In genomic region chr20:1212607-1213396, GRCh38 we compare ENCODE assay signal across 8 cellular contexts. TPM values are rescaled to one million over a fixed set of nuclear protein-coding genes. Genes with fewer than 3 reads are reported as not detected.
DNase-seq lines count a peak whose midpoint lies in the region; ATAC-seq and TF ChIP-seq lines count a peak whose summit lies in the region.

No MANE protein-coding gene starts in this region.

- peak; percentile 71 for TF ChIP-seq RAD21 in IMR-90 (IDR thresholded peaks at IDR 0.05; ENCODE audit: low read length)

- H3K23ac ChIP-seq in IMR-90 (ENCODE audit: low read depth, low read length), result no peak overlapping the region

- no peak overlapping the region for H4K5ac ChIP-seq in IMR-90 (ENCODE audit: low read depth, low read length)

- dilution Hi-C loops in IMR-90 (cut with HindIII; ENCODE audit: low sequenced_read_pairs, unreplicated experiment), result no loop called here

- no peak overlapping the region for H3K18ac ChIP-seq in IMR-90 (ENCODE audit: low read depth, low read length)

- TF ChIP-seq POLR2A in IMR-90 (IDR thresholded peaks at IDR 0.05; ENCODE audit: low read depth, low read length), result no peak

- H3K9me3 Mint-ChIP-seq in activated T-helper 1 cell treated with anti-CD3 and anti-CD28 coated beads, Interleukin-12 subunit alpha, Interleukin-12 subunit beta, Interleukin-2, Interleukin-4 antibody, amounts not matched to agents 30 ng/mL and 10 ng/mL and 1 ng/mL, durations not matched to agents 14 hours and 24 hours and 36 hours, result no peaks in the 10 kb centered on the region
- no peaks in the 10 kb centered on the region for H3K9me3 Mint-ChIP-seq in neural progenitor cell

- peak; percentile 50 for DNase-seq in NCI-H1436 (lab: John Stamatoyannopoulos, UW)
- no peak for DNase-seq in NCI-H1436 treated with DMSO at 0.1 percent for 48 hours (lab: John Stamatoyannopoulos, UW)
- peak; percentile 72 for DNase-seq in IMR-90
- peak; percentile 79 for DNase-seq in RPMI7951 (ENCODE audit: low read depth)
- DNase-seq in activated T-helper 1 cell treated with anti-CD3 and anti-CD28 coated beads, Interleukin-12 subunit alpha, Interleukin-12 subunit beta, Interleukin-2, Interleukin-4 antibody, amounts not matched to agents 30 ng/mL and 10 ng/mL and 1 ng/mL, durations not matched to agents 14 hours and 24 hours and 36 hours (ENCODE audit: low spot score), result peak; percentile 59
- peak; percentile 73 for DNase-seq in fibroblast of the aortic adventitia (ENCODE audit: low read depth)
- DNase-seq in neural progenitor cell (ENCODE audit: low spot score), result peak; percentile 90
- DNase-seq in superior temporal gyrus (ENCODE audit: extremely low spot score), result peak; percentile 81

- H3K4me3 ChIP-seq in IMR-90 (ENCODE audit: insufficient read depth, low read depth, low read length), result no peak overlapping the region
- no peak overlapping the region for H3K4me3 ChIP-seq in fibroblast of the aortic adventitia (ENCODE audit: low read depth, low read length)
- no peak overlapping the region for H3K4me3 ChIP-seq in neural progenitor cell

- no peak overlapping the region for H2BK120ac ChIP-seq in IMR-90 (ENCODE audit: low read depth, low read length)

- no peak overlapping the region for H3K4me3 Mint-ChIP-seq in activated T-helper 1 cell treated with anti-CD3 and anti-CD28 coated beads, Interleukin-12 subunit alpha, Interleukin-12 subunit beta, Interleukin-2, Interleukin-4 antibody, amounts not matched to agents 30 ng/mL and 10 ng/mL and 1 ng/mL, durations not matched to agents 14 hours and 24 hours and 36 hours
- peak overlapping the region; percentile 13 for H3K4me3 Mint-ChIP-seq in neural progenitor cell

- H2BK5ac ChIP-seq in IMR-90 (ENCODE audit: low read depth, low read length, poor library complexity, severe bottlenecking), result no peak overlapping the region

- no peak overlapping the region for H3K4ac ChIP-seq in IMR-90 (ENCODE audit: low read depth, low read length)

- H3K9me1 ChIP-seq in IMR-90 (ENCODE audit: insufficient read depth, low read length), result no peaks in the 10 kb centered on the region

- no peak overlapping the region for H3K56ac ChIP-seq in IMR-90 (ENCODE audit: extremely low read depth, insufficient read depth, low read length)

- BruUV-seq in IMR-90 (replicated peaks; lab: Mats Ljungman, UMichigan), result no TSS peak

- CTCF ChIA-PET in IMR-90 (lab: Yijun Ruan, JAX), result interaction anchor here (0.6 to 0.9 kb wide), 6 partner anchors 11 to 273 kb away, joined by 3 to 7 read pairs (median 4); partner anchors contain the start of gene NSFL1C

- POLR2A ChIA-PET in IMR-90 (lab: Charles Lee; ENCODE audit: unreplicated experiment), result no interaction called here

- H3K36me3 Mint-ChIP-seq in activated T-helper 1 cell treated with anti-CD3 and anti-CD28 coated beads, Interleukin-12 subunit alpha, Interleukin-12 subunit beta, Interleukin-2, Interleukin-4 antibody, amounts not matched to agents 30 ng/mL and 10 ng/mL and 1 ng/mL, durations not matched to agents 14 hours and 24 hours and 36 hours (ENCODE audit: low read depth), result no peaks in the 10 kb centered on the region
- no peaks in the 10 kb centered on the region for H3K36me3 Mint-ChIP-seq in neural progenitor cell

- no peaks in the 10 kb centered on the region for H3K4me1 ChIP-seq in IMR-90 (ENCODE audit: control insufficient read depth, insufficient read depth, low read length)
- H3K4me1 ChIP-seq in neural progenitor cell, result no peaks in the 10 kb centered on the region

- H2AFZ ChIP-seq in IMR-90 (replicated peaks; ENCODE audit: low read length, poor library complexity) (peak overlapping the region; percentile 84), neural progenitor cell (replicated peaks) (peak overlapping the region; percentile 48)

- H2AK9ac ChIP-seq in IMR-90 (replicated peaks; ENCODE audit: low read depth, low read length, poor library complexity), result no peak overlapping the region

- H4K91ac ChIP-seq in IMR-90 (ENCODE audit: insufficient read depth, low read depth, low read length), result no peak overlapping the region

- peaks cover 11% of the 10 kb centered on the region for H3K27me3 Mint-ChIP-seq in activated T-helper 1 cell treated with anti-CD3 and anti-CD28 coated beads, Interleukin-12 subunit alpha, Interleukin-12 subunit beta, Interleukin-2, Interleukin-4 antibody, amounts not matched to agents 30 ng/mL and 10 ng/mL and 1 ng/mL, durations not matched to agents 14 hours and 24 hours and 36 hours (ENCODE audit: insufficient read depth)
- peaks cover 8% of the 10 kb centered on the region for H3K27me3 Mint-ChIP-seq in neural progenitor cell (ENCODE audit: insufficient read depth, low read depth)

- H3F3A ChIP-seq in neural progenitor cell (ENCODE audit: low read depth), result no peaks in the 10 kb centered on the region

- 0% methylated on average over 16 of the region's 21 CpGs; no CpG with 5 or more reads in 1 of the 2 experiments for WGBS in IMR-90 (ENCODE audit: extremely low coverage in 2 of 2, insufficient read length in 1 of 2), 2 experiments

- intact Hi-C loops in IMR-90 (cut with micrococcal nuclease), result loop anchor here (5.0 to 10.0 kb wide), 3 partner anchors 106 to 256 kb away; partner anchors contain the start of gene FKBP1A
- intact Hi-C loops in activated T-helper 1 cell treated with anti-CD3 and anti-CD28 coated beads, Interleukin-12 subunit alpha, Interleukin-12 subunit beta, Interleukin-2, Interleukin-4 antibody, amounts not matched to agents 30 ng/mL and 10 ng/mL and 1 ng/mL, durations not matched to agents 14 hours and 24 hours and 36 hours (cut with micrococcal nuclease), result loop anchor here (1.0 to 5.0 kb wide), 6 partner anchors 28 to 397 kb away; partner anchors contain the start of genes PSMF1 and TMEM74B

- in situ Hi-C loops in IMR-90 (cut with MboI; ENCODE audit: low sequenced_read_pairs), result loop anchor here (10.0 kb wide), 1 partner anchor 398 kb away; no protein-coding TSS in a partner anchor

- H3K4me1 Mint-ChIP-seq in activated T-helper 1 cell treated with anti-CD3 and anti-CD28 coated beads, Interleukin-12 subunit alpha, Interleukin-12 subunit beta, Interleukin-2, Interleukin-4 antibody, amounts not matched to agents 30 ng/mL and 10 ng/mL and 1 ng/mL, durations not matched to agents 14 hours and 24 hours and 36 hours (ENCODE audit: low read depth), result peaks cover 38% of the 10 kb centered on the region
- peaks cover 11% of the 10 kb centered on the region for H3K4me1 Mint-ChIP-seq in neural progenitor cell

- H3K36me3 ChIP-seq in IMR-90 (ENCODE audit: control insufficient read depth, insufficient read depth, low read length), result no peaks in the 10 kb centered on the region
- H3K36me3 ChIP-seq in neural progenitor cell, result no peaks in the 10 kb centered on the region

- H2AK5ac ChIP-seq in IMR-90 (ENCODE audit: low read depth, low read length), result no peak overlapping the region

- H3K9me3 ChIP-seq in IMR-90 (ENCODE audit: control insufficient read depth, insufficient read depth, low read length) (no peaks in the 10 kb centered on the region), neural progenitor cell (ENCODE audit: low read depth) (no peaks in the 10 kb centered on the region)

- H3K27ac Mint-ChIP-seq in activated T-helper 1 cell treated with anti-CD3 and anti-CD28 coated beads, Interleukin-12 subunit alpha, Interleukin-12 subunit beta, Interleukin-2, Interleukin-4 antibody, amounts not matched to agents 30 ng/mL and 10 ng/mL and 1 ng/mL, durations not matched to agents 14 hours and 24 hours and 36 hours, result no peak overlapping the region
- H3K27ac Mint-ChIP-seq in neural progenitor cell, result no peak overlapping the region

- H2BK20ac ChIP-seq in IMR-90 (ENCODE audit: low read depth, low read length), result no peak overlapping the region

- no peaks in the 10 kb centered on the region for H3K79me2 ChIP-seq in neural progenitor cell (ENCODE audit: low read depth)

- H3K27ac ChIP-seq in IMR-90 (ENCODE audit: insufficient read depth, low read length) (no peak overlapping the region), neural progenitor cell (no peak overlapping the region)

- peaks cover 29% of the 10 kb centered on the region for H3K27me3 ChIP-seq in IMR-90 (ENCODE audit: control insufficient read depth, insufficient read depth, low read length)
- peaks cover 58% of the 10 kb centered on the region for H3K27me3 ChIP-seq in neural progenitor cell

- H3K79me1 ChIP-seq in IMR-90 (ENCODE audit: low read depth in 1 of 2, low read length in 2 of 2), result no peaks in the 10 kb centered on the region

- peak overlapping the region; percentile 71; the same call in 1 of the 2 replicates for H3K4me2 ChIP-seq in IMR-90 (ENCODE audit: low read depth, low read length)
- no peak overlapping the region for H3K4me2 ChIP-seq in neural progenitor cell

- H3K14ac ChIP-seq in IMR-90 (replicated peaks; ENCODE audit: low read depth, low read length), result no peak overlapping the region

- H2BK15ac ChIP-seq in IMR-90 (ENCODE audit: low read depth, low read length), result no peak overlapping the region

- H3K9ac ChIP-seq in IMR-90 (ENCODE audit: low read depth, low read length) (no peak overlapping the region), neural progenitor cell (no peak overlapping the region)

- peak; percentile 99 for ATAC-seq in IMR-90 (ENCODE audit: low read depth)

- TF ChIP-seq CTCF in IMR-90 (conservative IDR thresholded peaks at IDR 0.05; ENCODE audit: low read depth, low read length), result peak; percentile 77
- peak; percentile 88 for TF ChIP-seq CTCF in fibroblast of the aortic adventitia (IDR thresholded peaks at IDR 0.05; ENCODE audit: insufficient read depth, low read length)
- TF ChIP-seq CTCF in neural progenitor cell (IDR thresholded peaks at IDR 0.05), result peak; percentile 80

- H4K8ac ChIP-seq in IMR-90 (ENCODE audit: low read depth in 2 of 2, low read length in 2 of 2), result no peak overlapping the region

- H4K20me1 ChIP-seq in IMR-90 (ENCODE audit: insufficient read depth, low read length) (no peaks in the 10 kb centered on the region), neural progenitor cell (ENCODE audit: low read depth) (no peaks in the 10 kb centered on the region)

RNA-seq across cellular contexts. Expression of gene C20orf202, which starts 9.5 kb away (rescaled TPM):
- not detected in 2 replicates for total RNA-seq in IMR-90 (2012; rRNA removed)
- not detected in 2 replicates for polyA plus RNA-seq in IMR-90 (2012; rRNA removed)
- not detected in 2 replicates for polyA plus RNA-seq in IMR-90 (2012; cell fraction: cytosol; rRNA removed)
- not detected in 2 replicates for polyA plus RNA-seq in IMR-90 (2012; cell fraction: nucleus; rRNA removed; ENCODE audit: low replicate concordance)
- not detected in 2 replicates for total RNA-seq in RPMI7951 (2014; rRNA removed; shearing (Covaris generic))
- total RNA-seq in activated T-helper 1 cell treated with anti-CD3 and anti-CD28 coated beads, Interleukin-12 subunit alpha, Interleukin-12 subunit beta, Interleukin-2, Interleukin-4 antibody, amounts not matched to agents 30 ng/mL and 10 ng/mL and 1 ng/mL, durations not matched to agents 14 hours and 24 hours and 36 hours, result not detected in 2 replicates
- 0.09 TPM in 1 of 2 replicates, not detected in the other for total RNA-seq in fibroblast of the aortic adventitia (ENCODE audit: low replicate concordance)
- not detected in 2 replicates for total RNA-seq in neural progenitor cell (ENCODE audit: low replicate concordance)

RNA-seq across cellular contexts. Expression of gene RAD21L1, which starts 13.0 kb away (rescaled TPM):
- under 0.01 TPM in 1 of 2 replicates, not detected in the other for total RNA-seq in IMR-90 (2012; rRNA removed)
- not detected in 2 replicates for polyA plus RNA-seq in IMR-90 (2012; rRNA removed)
- not detected in 2 replicates for polyA plus RNA-seq in IMR-90 (2012; cell fraction: cytosol; rRNA removed)
- polyA plus RNA-seq in IMR-90 (2012; cell fraction: nucleus; rRNA removed; ENCODE audit: low replicate concordance), result 0.03 TPM in 1 of 2 replicates, not detected in the other
- 0.98 and 1.4 TPM in 2 replicates for total RNA-seq in RPMI7951 (2014; rRNA removed; shearing (Covaris generic))
- not detected in 2 replicates for total RNA-seq in activated T-helper 1 cell treated with anti-CD3 and anti-CD28 coated beads, Interleukin-12 subunit alpha, Interleukin-12 subunit beta, Interleukin-2, Interleukin-4 antibody, amounts not matched to agents 30 ng/mL and 10 ng/mL and 1 ng/mL, durations not matched to agents 14 hours and 24 hours and 36 hours
- total RNA-seq in fibroblast of the aortic adventitia (ENCODE audit: low replicate concordance), result not detected in 2 replicates
- not detected in 2 replicates for total RNA-seq in neural progenitor cell (ENCODE audit: low replicate concordance)

RNA-seq across cellular contexts. Expression of gene TMEM74B, which starts 28.0 kb away (rescaled TPM):
- total RNA-seq in IMR-90 (2012; rRNA removed) (not detected in 2 replicates), fibroblast of the aortic adventitia (ENCODE audit: low replicate concordance) (not detected in 2 replicates), neural progenitor cell (ENCODE audit: low replicate concordance) (2.5 and 4.2 TPM in 2 replicates)
- 0.03 TPM in 1 of 2 replicates, not detected in the other for polyA plus RNA-seq in IMR-90 (2012; rRNA removed)
- polyA plus RNA-seq in IMR-90 (2012; cell fraction: cytosol; rRNA removed), result not detected in 2 replicates
- polyA plus RNA-seq in IMR-90 (2012; cell fraction: nucleus; rRNA removed; ENCODE audit: low replicate concordance), result 0.32 and 0.50 TPM in 2 replicates
- not detected in 2 replicates for total RNA-seq in RPMI7951 (2014; rRNA removed; shearing (Covaris generic))
- 0.36 and 0.61 TPM in 2 replicates for total RNA-seq in activated T-helper 1 cell treated with anti-CD3 and anti-CD28 coated beads, Interleukin-12 subunit alpha, Interleukin-12 subunit beta, Interleukin-2, Interleukin-4 antibody, amounts not matched to agents 30 ng/mL and 10 ng/mL and 1 ng/mL, durations not matched to agents 14 hours and 24 hours and 36 hours

RNA-seq across cellular contexts. Expression of gene SNPH, which starts 53.3 kb away (rescaled TPM):
- 4.5 and 4.7 TPM in 2 replicates for total RNA-seq in IMR-90 (2012; rRNA removed)
- polyA plus RNA-seq in IMR-90 (2012; rRNA removed), result 3.1 and 3.2 TPM in 2 replicates
- polyA plus RNA-seq in IMR-90 (2012; cell fraction: cytosol; rRNA removed), result 1.5 and 3.4 TPM in 2 replicates
- 6.1 and 14.6 TPM in 2 replicates for polyA plus RNA-seq in IMR-90 (2012; cell fraction: nucleus; rRNA removed; ENCODE audit: low replicate concordance)
- 7.0 and 9.4 TPM in 2 replicates for total RNA-seq in RPMI7951 (2014; rRNA removed; shearing (Covaris generic))
- total RNA-seq in activated T-helper 1 cell treated with anti-CD3 and anti-CD28 coated beads, Interleukin-12 subunit alpha, Interleukin-12 subunit beta, Interleukin-2, Interleukin-4 antibody, amounts not matched to agents 30 ng/mL and 10 ng/mL and 1 ng/mL, durations not matched to agents 14 hours and 24 hours and 36 hours, result 2.1 and 2.5 TPM in 2 replicates
- 5.6 and 7.7 TPM in 2 replicates for total RNA-seq in fibroblast of the aortic adventitia (ENCODE audit: low replicate concordance)
- 0.43 and 0.90 TPM in 2 replicates for total RNA-seq in neural progenitor cell (ENCODE audit: low replicate concordance)
